In the genomic region with DNA sequence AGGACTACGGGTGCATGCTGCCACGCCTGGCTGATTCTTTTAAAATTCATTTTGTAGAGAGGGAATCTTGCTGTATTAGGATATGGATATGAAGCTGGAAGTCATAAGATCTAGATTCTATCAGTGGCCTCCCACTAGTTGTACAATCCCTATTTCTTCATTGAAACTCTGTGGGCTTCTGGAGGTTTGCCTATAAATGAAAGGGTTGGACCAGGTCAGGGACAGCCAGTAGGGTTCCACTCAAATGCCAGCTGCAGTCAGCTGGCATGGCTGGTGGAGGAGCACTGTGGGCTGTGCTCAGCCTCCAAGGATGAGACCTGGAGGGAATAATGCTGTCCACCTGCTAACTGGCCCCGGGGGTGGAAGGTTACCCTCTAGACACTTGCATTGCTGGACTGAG, we compare ENCODE assay signal across 27 cellular contexts.
"Had no signal": no experiment of that assay in that cellular context is flagged by ENCODE, and none has a peak within 500 bp of the region (broad histone marks: within the 10 kb centered on the region; RNA-seq: fewer than 3 reads in every experiment).

No MANE protein-coding gene starts in this region.

- H3K27me3 Mint-ChIP-seq: naive B cell had no signal

- H3K27ac ChIP-seq: left ventricle myocardium inferior, neural progenitor cell, pancreas, prostate gland, spleen, suprapubic skin, thoracic aorta, tibial artery, upper lobe of right lung had no signal

- H3K4me3 ChIP-seq: left ventricle myocardium inferior, lung, neural progenitor cell, pancreas, prostate gland, spleen, suprapubic skin, thoracic aorta, tibial artery, upper lobe of right lung had no signal

- ATAC-seq: left colon; natural killer cell; pancreas; right cardiac atrium; sciatic nerve; stimulated activated effector memory CD8-positive, alpha-beta T cell treated with anti-CD3 and anti-CD28 coated beads, Interleukin-12 subunit alpha, Interleukin-12 subunit beta, amount 100 ng/mL, for 72 hours; upper lobe of right lung had no signal

- H3K4me1 Mint-ChIP-seq: neural progenitor cell had no signal

- DNase-seq: hippocampal formation; kidney; left colon; left ventricle myocardium inferior; naive B cell; natural killer cell; nephron progenitor cell; pancreas; posterior cingulate gyrus; retina; right cardiac atrium; small intestine; spleen; stimulated activated CD4-positive, alpha-beta T cell treated with anti-CD3 and anti-CD28 coated beads, Interleukin-4, amount 100 ng/mL, for 24 hours; stimulated activated naive CD4-positive, alpha-beta T cell; tibial artery; trophoblast cell; upper lobe of right lung had no signal

- H2AFZ ChIP-seq: neural progenitor cell had no signal

- H3K27ac Mint-ChIP-seq: memory B cell; naive B cell; natural killer cell; nephron progenitor cell; neural progenitor cell; stimulated activated effector memory CD8-positive, alpha-beta T cell treated with anti-CD3 and anti-CD28 coated beads, Interleukin-12 subunit alpha, Interleukin-12 subunit beta, amount 100 ng/mL, for 72 hours; stimulated activated naive CD8-positive, alpha-beta T cell treated with anti-CD3 and anti-CD28 coated beads, Interleukin-15, Interleukin-2, amounts not matched to agents 100 ng/mL and 50 ng/mL, for 24 hours had no signal

- H3K4me2 ChIP-seq: neural progenitor cell had no signal

- H3K4me1 ChIP-seq: pancreas, prostate gland, spleen, tibial artery, upper lobe of right lung had no signal

- H3K9me3 Mint-ChIP-seq: memory B cell; naive B cell; natural killer cell; nephron progenitor cell; neural progenitor cell; stimulated activated effector memory CD8-positive, alpha-beta T cell treated with anti-CD3 and anti-CD28 coated beads, Interleukin-12 subunit alpha, Interleukin-12 subunit beta, amount 100 ng/mL, for 72 hours; stimulated activated naive CD8-positive, alpha-beta T cell treated with anti-CD3 and anti-CD28 coated beads, Interleukin-15, Interleukin-2, amounts not matched to agents 100 ng/mL and 50 ng/mL, for 24 hours had no signal

- H3K4me3 Mint-ChIP-seq: memory B cell; naive B cell; natural killer cell; nephron progenitor cell; neural progenitor cell; stimulated activated effector memory CD8-positive, alpha-beta T cell treated with anti-CD3 and anti-CD28 coated beads, Interleukin-12 subunit alpha, Interleukin-12 subunit beta, amount 100 ng/mL, for 72 hours; stimulated activated naive CD8-positive, alpha-beta T cell treated with anti-CD3 and anti-CD28 coated beads, Interleukin-15, Interleukin-2, amounts not matched to agents 100 ng/mL and 50 ng/mL, for 24 hours had no signal

- H3K27me3 ChIP-seq: neural progenitor cell, pancreas, suprapubic skin, upper lobe of right lung had no signal

- H3K9me3 ChIP-seq: left ventricle myocardium inferior, pancreas, prostate gland, spleen, suprapubic skin, thoracic aorta, tibial artery, upper lobe of right lung had no signal

- H3K36me3 Mint-ChIP-seq: memory B cell; naive B cell; natural killer cell; neural progenitor cell; stimulated activated effector memory CD8-positive, alpha-beta T cell treated with anti-CD3 and anti-CD28 coated beads, Interleukin-12 subunit alpha, Interleukin-12 subunit beta, amount 100 ng/mL, for 72 hours had no signal

- H3K36me3 ChIP-seq: left ventricle myocardium inferior, neural progenitor cell, pancreas, prostate gland, spleen, suprapubic skin, thoracic aorta, tibial artery, upper lobe of right lung had no signal

- H3K9ac ChIP-seq: neural progenitor cell had no signal
